ENCODE assay signal across 8 cellular contexts in genomic region chr19:49916839-49917733, GRCh38. TPM values are rescaled to one million over a fixed set of nuclear protein-coding genes. Genes with fewer than 3 reads are reported as not detected.
DNase-seq lines count a peak whose midpoint lies in the region; ATAC-seq and TF ChIP-seq lines count a peak whose summit lies in the region.
"Had no signal": no experiment of that assay in that cellular context is flagged by ENCODE, and none has a peak within 500 bp of the region (broad histone marks: within the 10 kb centered on the region; RNA-seq: fewer than 3 reads in every experiment).

No MANE protein-coding gene starts in this region.

- WGBS in gastroesophageal sphincter (ENCODE audit: low coverage in 1 of 2), 2 donors: 76 to 82% methylated on average over 8 to 16 of the region's 21 CpGs

- DNase-seq in CD4-positive, alpha-beta memory T cell: no peak
- DNase-seq in NB4 (ENCODE audit: low read depth): peak; percentile 70
- no peak for DNase-seq in OCI-M1 (lab: John Stamatoyannopoulos, UW)
- no peak for DNase-seq in glomerular visceral epithelial cell (ENCODE audit: extremely low spot score)
- DNase-seq in kidney tubule cell (ENCODE audit: low spot score): no peak
- DNase-seq: activated CD8-positive, alpha-beta memory T cell treated with anti-CD3 and anti-CD28 coated beads for 24 hours; NCI-H345 had no signal

- no peak overlapping the region for H3K4me3 ChIP-seq in CD4-positive, alpha-beta memory T cell (ENCODE audit: low read length in 2 of 2)
- H3K4me3 ChIP-seq in NB4 (ENCODE audit: low read depth, low read length): no peak overlapping the region
- H3K4me3 ChIP-seq in gastroesophageal sphincter: no peak overlapping the region

- intact Hi-C loops in CD4-positive, alpha-beta memory T cell (cut with micrococcal nuclease): no loop called here

- no peak overlapping the region for H3K4me3 Mint-ChIP-seq in CD4-positive, alpha-beta memory T cell

- H3K27me3 ChIP-seq in CD4-positive, alpha-beta memory T cell (ENCODE audit: insufficient read depth, low read length): no peaks in the 10 kb centered on the region
- no peaks in the 10 kb centered on the region for H3K27me3 ChIP-seq in gastroesophageal sphincter

- no peaks in the 10 kb centered on the region for H3K9me3 Mint-ChIP-seq in CD4-positive, alpha-beta memory T cell

- H3K4me1 Mint-ChIP-seq in CD4-positive, alpha-beta memory T cell: peaks cover 12 to 65% (median 36%) of the 10 kb centered on the region in 4 donors

- TF ChIP-seq POLR2A in NB4 (IDR thresholded peaks at IDR 0.05; ENCODE audit: extremely low read depth, insufficient read length): no peak
- no peak for TF ChIP-seq POLR2A in gastroesophageal sphincter (IDR thresholded peaks at IDR 0.05)

- TF ChIP-seq EP300 in gastroesophageal sphincter (IDR thresholded peaks at IDR 0.05): no peak

- peaks cover 41 to 67% of the 10 kb centered on the region in 2 donors for H3K36me3 Mint-ChIP-seq in CD4-positive, alpha-beta memory T cell

- POLR2A ChIA-PET in CD4-positive, alpha-beta memory T cell (lab: Charles Lee; ENCODE audit: partially characterized antibody): interaction anchor here (1.1 to 3.6 kb wide), 2 partner anchors 12 to 20 kb away, joined by 3 to 14 read pairs; partner anchors contain the start of genes ATF5, IL4I1 and NUP62

- TF ChIP-seq CTCF in NB4 (IDR thresholded peaks at IDR 0.05; ENCODE audit: low read depth, low read length): peak; percentile 20
- TF ChIP-seq CTCF in gastroesophageal sphincter (IDR thresholded peaks at IDR 0.05): no peak

- ATAC-seq in gastroesophageal sphincter: peak; percentile 11

- H3K27ac Mint-ChIP-seq in CD4-positive, alpha-beta memory T cell: peak overlapping the region in 4 of 7 donors; percentile 24 to 76 (median 34)

- no peak overlapping the region for H3K27ac ChIP-seq in CD4-positive, alpha-beta memory T cell (ENCODE audit: low read depth, low read length)
- H3K27ac ChIP-seq in gastroesophageal sphincter: no peak overlapping the region

- no peaks in the 10 kb centered on the region for H3K9me3 ChIP-seq in CD4-positive, alpha-beta memory T cell (ENCODE audit: control insufficient read depth in 1 of 2, low read length in 2 of 2)
- H3K9me3 ChIP-seq in gastroesophageal sphincter: no peaks in the 10 kb centered on the region

- H3K36me3 ChIP-seq in CD4-positive, alpha-beta memory T cell (ENCODE audit: insufficient read depth, low read length): peaks cover 34% of the 10 kb centered on the region
- peaks cover 0 to 85% of the 10 kb centered on the region in 2 donors for H3K36me3 ChIP-seq in gastroesophageal sphincter

- no peaks in the 10 kb centered on the region for H3K27me3 Mint-ChIP-seq in CD4-positive, alpha-beta memory T cell

- H3K4me1 ChIP-seq in CD4-positive, alpha-beta memory T cell (ENCODE audit: insufficient read depth, low read length): peaks cover 6% of the 10 kb centered on the region
- peaks cover 0 to 18% (median 4%) of the 10 kb centered on the region in 3 donors for H3K4me1 ChIP-seq in gastroesophageal sphincter

- CTCF ChIA-PET in CD4-positive, alpha-beta memory T cell (lab: Charles Lee; ENCODE audit: partially characterized antibody): no interaction called here

RNA-seq across cellular contexts. Expression of gene ATF5, which starts 11.9 kb away (rescaled TPM):
- 1 to 10 TPM; 7.9 to 8.3 TPM for total RNA-seq in CD4-positive, alpha-beta memory T cell
- 1 to 10 TPM; 1.8 to 2.3 TPM for polyA plus RNA-seq in CD4-positive, alpha-beta memory T cell
- total RNA-seq in gastroesophageal sphincter: 10 to 100 TPM; 12.3 to 22.7 (median 16.7) TPM

RNA-seq across cellular contexts. Expression of gene NUP62, which starts 12.2 kb away (rescaled TPM):
- total RNA-seq in CD4-positive, alpha-beta memory T cell: 10 to 100 TPM; 65.2 to 68.2 TPM
- polyA plus RNA-seq in CD4-positive, alpha-beta memory T cell: 10 to 100 TPM; 43.3 to 71.0 TPM
- 10 to 100 TPM; 30.1 to 43.2 (median 37.7) TPM for total RNA-seq in gastroesophageal sphincter

RNA-seq across cellular contexts. Expression of gene IL4I1, which starts 20.4 kb away (rescaled TPM):
- total RNA-seq in CD4-positive, alpha-beta memory T cell: 1 to 10 TPM; 2.6 to 3.4 TPM
- polyA plus RNA-seq in CD4-positive, alpha-beta memory T cell: 10 to 100 TPM in 1 of 2 donors, 1 to 10 TPM in 1; 9.4 to 10.4 TPM
- total RNA-seq in gastroesophageal sphincter: 1 to 10 TPM in 1 of 4 donors, under 1 TPM in 1, not detected in 2; 0.39 to 1.2 TPM

RNA-seq across cellular contexts. Expression of gene TBC1D17, which starts 39.6 kb away (rescaled TPM):
- 100 to 1,000 TPM; 101 TPM for total RNA-seq in CD4-positive, alpha-beta memory T cell
- polyA plus RNA-seq in CD4-positive, alpha-beta memory T cell: 10 to 100 TPM in 1 of 2 donors, 1 to 10 TPM in 1; 6.0 to 14.9 TPM
- total RNA-seq in gastroesophageal sphincter: 10 to 100 TPM; 25.1 to 41.9 (median 37.3) TPM

RNA-seq across cellular contexts. Expression of gene AKT1S1, which starts 39.9 kb away (rescaled TPM):
- 10 to 100 TPM; 19.7 to 20.2 TPM for total RNA-seq in CD4-positive, alpha-beta memory T cell
- 1 to 10 TPM; 2.5 to 4.8 TPM for polyA plus RNA-seq in CD4-positive, alpha-beta memory T cell
- 10 to 100 TPM; 14.4 to 24.6 (median 19.7) TPM for total RNA-seq in gastroesophageal sphincter
